Comparison of ENCODE assay signal across 18 cellular contexts in the genomic region with DNA sequence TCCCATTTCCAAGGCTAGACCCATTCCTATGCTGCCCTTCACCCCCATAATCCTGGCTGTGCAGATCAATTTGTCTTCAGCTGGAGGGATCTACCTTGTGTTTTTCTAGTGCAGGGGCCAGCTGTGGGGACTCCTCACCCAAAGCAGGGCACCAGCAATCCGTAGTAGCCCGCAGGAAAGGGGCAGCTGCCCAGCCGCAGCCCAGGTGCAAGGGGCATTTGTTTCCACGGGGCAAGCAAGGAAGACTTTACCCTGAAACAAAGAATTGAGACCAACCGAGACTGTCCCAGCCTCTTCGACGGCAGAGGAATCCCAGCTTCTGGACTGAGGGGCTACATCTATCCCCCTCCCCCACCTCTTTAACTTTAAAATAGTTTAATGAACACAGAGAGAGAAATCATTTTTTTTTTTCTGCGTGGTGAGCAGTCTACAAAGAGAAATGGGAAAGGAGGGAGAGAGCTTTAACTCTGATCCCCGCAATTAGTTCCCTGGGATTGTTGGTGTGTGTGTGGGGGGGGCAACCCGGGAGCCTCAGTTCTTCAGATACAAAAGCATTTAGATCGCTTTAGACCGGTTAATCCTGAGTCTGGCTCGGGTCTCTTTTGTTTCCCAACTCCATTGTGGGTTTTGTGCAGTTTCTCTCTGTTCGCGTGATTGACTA. TPM values are rescaled to one million over a fixed set of nuclear protein-coding genes. Genes with fewer than 3 reads are reported as not detected.
A peak's percentile ranks its signal among the peaks of the same experiment; 100 is the strongest.
DNase-seq lines count a peak whose midpoint lies in the region; ATAC-seq and TF ChIP-seq lines count a peak whose summit lies in the region.
"Had no signal": no experiment of that assay in that cellular context is flagged by ENCODE, and none has a peak within 500 bp of the region (broad histone marks: within the 10 kb centered on the region; RNA-seq: fewer than 3 reads in every experiment).

No MANE protein-coding gene starts in this region.

- H3K4me1 Mint-ChIP-seq in GM23338: peaks cover 66% of the 10 kb centered on the region
- peaks cover 24% of the 10 kb centered on the region for H3K4me1 Mint-ChIP-seq in activated naive CD8-positive, alpha-beta T cell treated with anti-CD3 and anti-CD28 coated beads, Interleukin-2, amount 10 ng/mL, durations not matched to agents 7 days and 5 days
- H3K4me1 Mint-ChIP-seq in naive thymus-derived CD8-positive, alpha-beta T cell: peaks cover 17 to 44% (median 34%) of the 10 kb centered on the region in 4 donors

- peak overlapping the region; percentile 69 for H3K4me3 Mint-ChIP-seq in GM23338
- H3K4me3 Mint-ChIP-seq in activated naive CD8-positive, alpha-beta T cell treated with anti-CD3 and anti-CD28 coated beads, Interleukin-2, amount 10 ng/mL, durations not matched to agents 7 days and 5 days: peak overlapping the region; percentile 26
- H3K4me3 Mint-ChIP-seq in naive thymus-derived CD8-positive, alpha-beta T cell: peak overlapping the region; percentile 64 to 83 (median 78)

- POLR2A ChIA-PET in activated naive CD8-positive, alpha-beta T cell treated with anti-CD3 and anti-CD28 coated beads, Interleukin-2, amount 10 ng/mL, durations not matched to agents 7 days and 5 days (lab: Charles Lee): no interaction called here
- POLR2A ChIA-PET in naive thymus-derived CD8-positive, alpha-beta T cell (lab: Charles Lee): no interaction called here

- H3K4me1 ChIP-seq in GM23338 (ENCODE audit: insufficient read depth): peaks cover 61% of the 10 kb centered on the region

- H3K79me2 ChIP-seq in GM23338 (replicated peaks; ENCODE audit: insufficient read depth): no peaks in the 10 kb centered on the region

- no peaks in the 10 kb centered on the region for H3K36me3 ChIP-seq in GM23338 (ENCODE audit: insufficient read depth)
- H3K36me3 ChIP-seq: gastroesophageal sphincter, upper lobe of right lung had no signal

- H3F3A ChIP-seq in GM23338 (replicated peaks; ENCODE audit: low read depth): peaks cover 22% of the 10 kb centered on the region

- no peak overlapping the region for H3K4me2 ChIP-seq in GM23338

- no peak for ATAC-seq in GM23338
- ATAC-seq in activated naive CD8-positive, alpha-beta T cell treated with anti-CD3 and anti-CD28 coated beads, Interleukin-2, amount 10 ng/mL, durations not matched to agents 7 days and 5 days (ENCODE audit: low read depth): no peak
- no peak for ATAC-seq in naive thymus-derived CD8-positive, alpha-beta T cell
- ATAC-seq: upper lobe of right lung had no signal

- H3K4me3 ChIP-seq in GM23338: no peak overlapping the region
- H3K4me3 ChIP-seq: upper lobe of right lung had no signal

- no peaks in the 10 kb centered on the region for H3K36me3 Mint-ChIP-seq in GM23338 (ENCODE audit: low read depth)
- peaks cover 2% of the 10 kb centered on the region for H3K36me3 Mint-ChIP-seq in activated naive CD8-positive, alpha-beta T cell treated with anti-CD3 and anti-CD28 coated beads, Interleukin-2, amount 10 ng/mL, durations not matched to agents 7 days and 5 days
- peaks cover 0 to 10% (median 2%) of the 10 kb centered on the region in 3 donors for H3K36me3 Mint-ChIP-seq in naive thymus-derived CD8-positive, alpha-beta T cell

- no peaks in the 10 kb centered on the region; the same call in 2 of the 3 replicates for H3K9me3 Mint-ChIP-seq in GM23338
- no peaks in the 10 kb centered on the region for H3K9me3 Mint-ChIP-seq in activated naive CD8-positive, alpha-beta T cell treated with anti-CD3 and anti-CD28 coated beads, Interleukin-2, amount 10 ng/mL, durations not matched to agents 7 days and 5 days
- H3K9me3 Mint-ChIP-seq in naive thymus-derived CD8-positive, alpha-beta T cell: peaks cover 0 to 1% (median 0%) of the 10 kb centered on the region in 9 donors

- DNase-seq in DMS53 (lab: John Stamatoyannopoulos, UW): peak; percentile 28
- DNase-seq in DMS53 treated with DMSO at 0.1 percent for 48 hours (lab: John Stamatoyannopoulos, UW; ENCODE audit: unreplicated experiment): no peak
- peak; percentile 55 for DNase-seq in GM23338 (ENCODE audit: low spot score)
- DNase-seq in activated naive CD8-positive, alpha-beta T cell treated with anti-CD3 and anti-CD28 coated beads, Interleukin-2, amount 10 ng/mL, durations not matched to agents 7 days and 5 days: no peak
- no peak for DNase-seq in naive thymus-derived CD8-positive, alpha-beta T cell
- no peak for DNase-seq in stimulated activated CD4-positive, alpha-beta T cell treated with anti-CD3 and anti-CD28 coated beads, Interleukin-15, amount 100 ng/mL, for 24 hours
- no peak for DNase-seq in NCI-H1436 treated with DMSO at 0.1 percent for 48 hours (lab: John Stamatoyannopoulos, UW)
- DNase-seq in NCI-H2196 treated with DMSO at 0.1 percent for 48 hours (lab: John Stamatoyannopoulos, UW; ENCODE audit: unreplicated experiment): no peak
- DNase-seq: amniotic stem cell; effector CD4-positive, alpha-beta T cell; NCI-H1436; small intestine; upper lobe of right lung had no signal

- peaks cover 46% of the 10 kb centered on the region for H4K20me1 ChIP-seq in GM23338 (replicated peaks; ENCODE audit: insufficient read depth)

- H3K27me3 Mint-ChIP-seq in GM23338 (ENCODE audit: insufficient read depth, low read depth, poor library complexity): peaks cover 92% of the 10 kb centered on the region
- peaks cover 91% of the 10 kb centered on the region for H3K27me3 Mint-ChIP-seq in activated naive CD8-positive, alpha-beta T cell treated with anti-CD3 and anti-CD28 coated beads, Interleukin-2, amount 10 ng/mL, durations not matched to agents 7 days and 5 days
- H3K27me3 Mint-ChIP-seq in naive thymus-derived CD8-positive, alpha-beta T cell: peaks cover 60 to 97% (median 85%) of the 10 kb centered on the region in 5 donors

- TF ChIP-seq CTCF in GM23338 (conservative IDR thresholded peaks at IDR 0.05; ENCODE audit: low read depth in 2 of 2): no peak

- no peaks in the 10 kb centered on the region for H3K9me2 ChIP-seq in GM23338 (ENCODE audit: insufficient read depth)

- no peak overlapping the region for H3K27ac ChIP-seq in GM23338 (ENCODE audit: low read depth)
- H3K27ac ChIP-seq: 22Rv1, gastroesophageal sphincter, upper lobe of right lung had no signal

- H2AFZ ChIP-seq in GM23338: no peak overlapping the region

- peaks cover 94% of the 10 kb centered on the region for H3K27me3 ChIP-seq in GM23338 (ENCODE audit: insufficient read depth)

- no peak overlapping the region for H3K27ac Mint-ChIP-seq in GM23338
- H3K27ac Mint-ChIP-seq in activated naive CD8-positive, alpha-beta T cell treated with anti-CD3 and anti-CD28 coated beads, Interleukin-2, amount 10 ng/mL, durations not matched to agents 7 days and 5 days: no peak overlapping the region
- no peak overlapping the region for H3K27ac Mint-ChIP-seq in naive thymus-derived CD8-positive, alpha-beta T cell

TF ChIP-seq in GM23338, 12 proteins besides CTCF, POLR2A, EP300 and RAD21 (continues in another document):
- TF ChIP-seq EZH2phosphoT487 (IDR thresholded peaks at IDR 0.05; ENCODE audit: unreplicated experiment): peak; percentile 38

RNA-seq across cellular contexts. Expression of a gene that starts 10.7 kb away (rescaled TPM):
- total RNA-seq in GM23338 (2014; rRNA removed; shearing (Covaris generic)): 0.19 and 1.7 TPM in 2 replicates
- 0.45 TPM in 1 of 2 replicates, not detected in the other for polyA plus RNA-seq in GM23338 (2016; fragmentation: Nextera tagmentation; extraction: Ambion mirVana)
- not detected for total RNA-seq in activated naive CD8-positive, alpha-beta T cell treated with anti-CD3 and anti-CD28 coated beads, Interleukin-2, amount 10 ng/mL, durations not matched to agents 7 days and 5 days
- total RNA-seq in naive thymus-derived CD8-positive, alpha-beta T cell: not detected
- polyA plus RNA-seq in naive thymus-derived CD8-positive, alpha-beta T cell: not detected
- total RNA-seq: activated CD8-positive, alpha-beta memory T cell treated with anti-CD3 and anti-CD28 coated beads for 36 hours; gastroesophageal sphincter; kidney epithelial cell; myocyte; upper lobe of right lung had no signal
- polyA plus RNA-seq: small intestine had no signal

Comparison
In these comparisons a context has a peak if more than half of its experiments do, and no peak if none do; other contexts are left out.
1. DNase-seq: peak in DMS53 (single experiment) and GM23338 (single experiment); none in DMS53 treated with DMSO at 0.1 percent for 48 hours (single experiment), activated naive CD8-positive, alpha-beta T cell treated with anti-CD3 and anti-CD28 coated beads, Interleukin-2, amount 10 ng/mL, durations not matched to agents 7 days and 5 days (single experiment), naive thymus-derived CD8-positive, alpha-beta T cell (0 of 10), stimulated activated CD4-positive, alpha-beta T cell treated with anti-CD3 and anti-CD28 coated beads, Interleukin-15, amount 100 ng/mL, for 24 hours (single experiment), NCI-H1436 treated with DMSO at 0.1 percent for 48 hours (single experiment) and NCI-H2196 treated with DMSO at 0.1 percent for 48 hours (single experiment).
2. H3K4me3 Mint-ChIP-seq: peak in every context shown above with its lines; median percentile 78 in naive thymus-derived CD8-positive, alpha-beta T cell; 69 in GM23338; 26 in activated naive CD8-positive, alpha-beta T cell treated with anti-CD3 and anti-CD28 coated beads, Interleukin-2, amount 10 ng/mL, durations not matched to agents 7 days and 5 days.